Comparison of ENCODE assay signal across 8 cellular contexts in the genomic region with DNA sequence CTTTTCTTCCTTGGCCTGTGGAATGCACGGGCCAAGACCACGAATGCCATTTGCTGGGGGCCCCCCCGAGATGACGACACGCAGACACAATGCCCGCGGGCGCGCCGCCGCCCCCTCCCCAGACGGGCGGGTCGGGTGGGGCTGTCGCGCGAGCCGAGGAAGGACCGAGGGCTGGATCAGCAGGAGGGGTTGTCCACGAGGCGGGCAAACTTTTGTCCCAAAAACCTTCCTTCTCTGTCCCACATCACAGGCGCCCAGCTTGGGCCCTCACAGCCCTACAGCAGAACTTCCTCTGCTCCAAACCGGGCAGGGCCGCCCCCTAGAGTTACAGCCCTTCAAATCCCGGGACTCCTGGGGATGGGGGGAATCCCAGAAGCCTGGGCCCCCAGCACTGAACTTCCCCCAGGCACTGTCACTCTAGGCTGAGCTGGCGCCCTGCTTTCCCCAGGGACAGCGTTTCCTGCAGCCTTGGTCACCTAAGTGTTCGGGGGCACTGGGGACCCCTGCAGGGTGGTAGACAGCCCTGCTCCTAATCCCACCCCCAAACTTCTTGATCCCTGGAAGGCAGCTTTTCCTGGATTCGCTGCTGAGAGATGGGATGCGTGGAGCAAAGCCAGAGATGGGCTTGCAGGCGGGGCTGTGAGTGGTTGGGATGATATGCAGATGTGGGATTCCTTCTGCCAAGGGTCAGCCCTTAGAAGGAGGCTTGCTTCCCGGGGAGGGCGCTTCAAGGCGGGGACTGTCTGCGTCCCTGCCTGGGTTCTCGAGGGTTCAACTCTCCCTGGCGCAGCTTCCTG. TPM values are rescaled to one million over a fixed set of nuclear protein-coding genes. Genes with fewer than 3 reads are reported as not detected.
DNase-seq lines count a peak whose midpoint lies in the region; ATAC-seq and TF ChIP-seq lines count a peak whose summit lies in the region.

No MANE protein-coding gene starts in this region.

- no peak for ATAC-seq in activated T-helper 17 cell treated with anti-CD3 and anti-CD28 coated beads, Interleukin-2, amount 50 U/mL, for 72 hours (replicated peaks)
- ATAC-seq in gastrocnemius medialis (peak in 1 of 2 donors; percentile 31), HG02884 (IDR thresholded peaks at IDR 0.05; ENCODE audit: unreplicated experiment) (no peak)

- TF ChIP-seq POLR2A in gastrocnemius medialis (IDR thresholded peaks at IDR 0.05), result no peak

- peak overlapping the region; percentile 81 for H3K4me2 ChIP-seq in hepatocyte

- H3K9me2 ChIP-seq in hepatocyte (replicated peaks; ENCODE audit: insufficient read depth), result no peaks in the 10 kb centered on the region

- intact Hi-C loops in gastrocnemius medialis (cut with DNase I; ENCODE audit: low total_unique reads), result no loop called here

- H3K4me1 Mint-ChIP-seq in activated T-helper 17 cell treated with anti-CD3 and anti-CD28 coated beads, Interleukin-2, amount 50 U/mL, for 72 hours, result no peaks in the 10 kb centered on the region

- no peak overlapping the region for H2AFZ ChIP-seq in hepatocyte

- TF ChIP-seq CTCF in hepatocyte (IDR thresholded peaks at IDR 0.05; ENCODE audit: poor library complexity), result peak; percentile 30
- TF ChIP-seq CTCF in gastrocnemius medialis (IDR thresholded peaks at IDR 0.05 in 4 of 5, conservative IDR thresholded peaks at IDR 0.05 in 1 of 5), result no peak

- peak overlapping the region; percentile 52; the same call in 1 of the 2 replicates for H3K9ac ChIP-seq in ES-I3 (ENCODE audit: low read depth, low read length)

- no peaks in the 10 kb centered on the region for H3K36me3 Mint-ChIP-seq in activated T-helper 17 cell treated with anti-CD3 and anti-CD28 coated beads, Interleukin-2, amount 50 U/mL, for 72 hours (ENCODE audit: low read depth)

- H3K27me3 ChIP-seq in hepatocyte, result no peaks in the 10 kb centered on the region
- peaks cover 22 to 43% (median 32%) of the 10 kb centered on the region in 3 donors for H3K27me3 ChIP-seq in gastrocnemius medialis

- in situ Hi-C loops in gastrocnemius medialis (cut with MboI; ENCODE audit: low sequenced_read_pairs in 4 of 4), result no loop called here

- peaks cover 48% of the 10 kb centered on the region for H3K79me2 ChIP-seq in hepatocyte

- H3K27ac Mint-ChIP-seq in activated T-helper 17 cell treated with anti-CD3 and anti-CD28 coated beads, Interleukin-2, amount 50 U/mL, for 72 hours, result no peak overlapping the region

- peak; percentile 68 for DNase-seq in hepatocyte (ENCODE audit: low spot score)
- peak; percentile 29 to 64 for DNase-seq in gastrocnemius medialis
- DNase-seq in activated naive CD4-positive, alpha-beta T cell treated with Interleukin-2 at 50 U/mL for 16 hours, result no peak
- no peak for DNase-seq in NCI-H1930 (lab: John Stamatoyannopoulos, UW)
- no peak for DNase-seq in NCI-H69 (lab: John Stamatoyannopoulos, UW)

- H3K27ac ChIP-seq in hepatocyte (peak overlapping the region; percentile 93), gastrocnemius medialis (peak overlapping the region; percentile 61 to 73 (median 64))

- peak overlapping the region; percentile 80 for H3K4me3 ChIP-seq in hepatocyte
- peak overlapping the region; percentile 28 to 47 (median 36) for H3K4me3 ChIP-seq in gastrocnemius medialis

- no peaks in the 10 kb centered on the region for H3K36me3 ChIP-seq in ES-I3 (ENCODE audit: insufficient read depth, low read length)
- no peaks in the 10 kb centered on the region for H3K36me3 ChIP-seq in hepatocyte (replicated peaks; ENCODE audit: insufficient read depth, low read depth)
- no peaks in the 10 kb centered on the region for H3K36me3 ChIP-seq in gastrocnemius medialis

- peaks cover 41% of the 10 kb centered on the region for H4K20me1 ChIP-seq in hepatocyte (ENCODE audit: insufficient read depth, poor library complexity, severe bottlenecking)

- peaks cover 4% of the 10 kb centered on the region for H3K27me3 Mint-ChIP-seq in activated T-helper 17 cell treated with anti-CD3 and anti-CD28 coated beads, Interleukin-2, amount 50 U/mL, for 72 hours

- peak overlapping the region; percentile 36 for H3K4me3 Mint-ChIP-seq in activated T-helper 17 cell treated with anti-CD3 and anti-CD28 coated beads, Interleukin-2, amount 50 U/mL, for 72 hours

- H3K9me3 Mint-ChIP-seq in activated T-helper 17 cell treated with anti-CD3 and anti-CD28 coated beads, Interleukin-2, amount 50 U/mL, for 72 hours, result no peaks in the 10 kb centered on the region

- peaks cover 25% of the 10 kb centered on the region for H3K4me1 ChIP-seq in ES-I3 (ENCODE audit: insufficient read depth, low read length)
- peaks cover 36% of the 10 kb centered on the region for H3K4me1 ChIP-seq in hepatocyte (ENCODE audit: insufficient read depth)
- peaks cover 3% of the 10 kb centered on the region in 2 donors for H3K4me1 ChIP-seq in gastrocnemius medialis

- H3K9me3 ChIP-seq in ES-I3 (ENCODE audit: control insufficient read depth, insufficient read depth, low read length) (no peaks in the 10 kb centered on the region), hepatocyte (ENCODE audit: low read depth) (no peaks in the 10 kb centered on the region), gastrocnemius medialis (no peaks in the 10 kb centered on the region)

- WGBS in hepatocyte (ENCODE audit: low lambda C conversion rate, missing lambda C conversion rate), result 3% methylated on average over 21 of the region's 37 CpGs

RNA-seq across cellular contexts. Expression of gene COL5A1, which starts 1.0 kb away (rescaled TPM):
- 1 to 10 TPM in 1 of 2 donors, under 1 TPM in 1; 0.50 to 1.3 TPM for total RNA-seq in activated T-helper 17 cell treated with anti-CD3 and anti-CD28 coated beads, Interleukin-2, amount 50 U/mL, for 72 hours
- total RNA-seq in hepatocyte, result 163 and 342 TPM in 2 replicates
- polyA plus RNA-seq in hepatocyte, result 347 and 371 TPM in 2 replicates
- total RNA-seq in gastrocnemius medialis, result 1 to 10 TPM; 1.6 to 2.8 (median 2.3) TPM

Comparison
In these comparisons a context has a peak if more than half of its experiments do, and no peak if none do; other contexts are left out.
1. DNase-seq: peak in hepatocyte (single experiment) and gastrocnemius medialis (2 of 2); none in activated naive CD4-positive, alpha-beta T cell treated with Interleukin-2 at 50 U/mL for 16 hours (single experiment), NCI-H1930 (0 of 2) and NCI-H69 (single experiment).
2. RNA of gene COL5A1, which starts 1.0 kb away (total RNA-seq): 163 to 342 TPM in hepatocyte; 1.6 to 2.8 TPM in gastrocnemius medialis and 0.50 to 1.3 TPM in activated T-helper 17 cell treated with anti-CD3 and anti-CD28 coated beads, Interleukin-2, amount 50 U/mL, for 72 hours; every median in the first group is over 10 times any median in the second.